In genomic region chr17:41906465-41907184, GRCh38 we compare ENCODE assay signal across 16 cellular contexts. TPM values are rescaled to one million over a fixed set of nuclear protein-coding genes. Genes with fewer than 3 reads are reported as not detected.
A peak's percentile ranks its signal among the peaks of the same experiment; 100 is the strongest.
DNase-seq lines count a peak whose midpoint lies in the region; ATAC-seq, FAIRE-seq and TF ChIP-seq lines count a peak whose summit lies in the region.
"Had no signal": no experiment of that assay in that cellular context is flagged by ENCODE, and none has a peak within 500 bp of the region (broad histone marks: within the 10 kb centered on the region; RNA-seq: fewer than 3 reads in every experiment).

No MANE protein-coding gene starts in this region.

- H3K4me1 Mint-ChIP-seq in nephron progenitor cell, result peaks cover 33% of the 10 kb centered on the region
- H3K4me1 Mint-ChIP-seq in CD4-positive, alpha-beta T cell (ENCODE audit: low read depth), result no peaks in the 10 kb centered on the region

- no peak overlapping the region for H3K4me2 ChIP-seq in K562 (ENCODE audit: insufficient read depth, low read length)

- H3K27ac Mint-ChIP-seq in nephron progenitor cell, result peak overlapping the region; percentile 95
- no peak overlapping the region for H3K27ac Mint-ChIP-seq in CD4-positive, alpha-beta T cell

- H3K36me3 ChIP-seq in left ventricle myocardium inferior (peaks cover 93% of the 10 kb centered on the region), K562 (ENCODE audit: control insufficient read depth, insufficient read depth, low read length) (peaks cover 97% of the 10 kb centered on the region), gastroesophageal sphincter (peaks cover 0 to 100% of the 10 kb centered on the region in 2 donors)

- CTCF ChIA-PET in K562 (lab: Yijun Ruan, JAX; ENCODE audit: low intra/inter-chr PET ratio), result no interaction called here
- CTCF ChIA-PET in CD4-positive, alpha-beta T cell (lab: Charles Lee), result no interaction called here

- peaks cover 3% of the 10 kb centered on the region for H3K9me1 ChIP-seq in K562 (ENCODE audit: control insufficient read depth, insufficient read depth, low read length)

- H3K9me3 Mint-ChIP-seq in nephron progenitor cell, result no peaks in the 10 kb centered on the region
- H3K9me3 Mint-ChIP-seq in CD4-positive, alpha-beta T cell, result no peaks in the 10 kb centered on the region

- H3K9me3 ChIP-seq in right cardiac atrium (ENCODE audit: control insufficient read depth, low read length), result no peaks in the 10 kb centered on the region
- no peaks in the 10 kb centered on the region for H3K9me3 ChIP-seq in left ventricle myocardium inferior (replicated peaks)
- H3K9me3 ChIP-seq in K562 (replicated peaks; ENCODE audit: control insufficient read depth, insufficient read depth, low read depth, low read length), result no peaks in the 10 kb centered on the region
- no peaks in the 10 kb centered on the region for H3K9me3 ChIP-seq in CD4-positive, alpha-beta T cell (ENCODE audit: control insufficient read depth, low read length)
- no peaks in the 10 kb centered on the region for H3K9me3 ChIP-seq in gastroesophageal sphincter
- H3K9me3 ChIP-seq: MG63 had no signal

- TF ChIP-seq POLR2A in K562 (conservative IDR thresholded peaks at IDR 0.05) (no peak), gastroesophageal sphincter (IDR thresholded peaks at IDR 0.05) (no peak)

- intact Hi-C loops in right cardiac atrium (cut with DNase I) (no loop called here), left ventricle myocardium inferior (cut with micrococcal nuclease) (no loop called here), K562 (cut with micrococcal nuclease) (no loop called here)
- intact Hi-C loops in CD4-positive, alpha-beta T cell (cut with DNase I, micrococcal nuclease), result no loop called here

- H3K79me2 ChIP-seq in K562 (ENCODE audit: control insufficient read depth, insufficient read depth, low read length), result no peaks in the 10 kb centered on the region; the same call in 2 of the 3 replicates

- no peak overlapping the region for H3K27ac ChIP-seq in right cardiac atrium (ENCODE audit: low read length)
- no peak overlapping the region for H3K27ac ChIP-seq in left ventricle myocardium inferior (replicated peaks)
- no peak overlapping the region for H3K27ac ChIP-seq in K562 (ENCODE audit: extremely low read depth, low read depth, low read length)
- H3K27ac ChIP-seq in CD4-positive, alpha-beta T cell (ENCODE audit: low read depth, low read length), result no peak overlapping the region
- H3K27ac ChIP-seq in gastroesophageal sphincter, result no peak overlapping the region

- no peaks in the 10 kb centered on the region for H3K27me3 ChIP-seq in right cardiac atrium (ENCODE audit: control insufficient read depth, insufficient read depth)
- H3K27me3 ChIP-seq in left ventricle myocardium inferior (ENCODE audit: low read depth), result no peaks in the 10 kb centered on the region
- no peaks in the 10 kb centered on the region for H3K27me3 ChIP-seq in K562 (ENCODE audit: control insufficient read depth in 2 of 2, insufficient read depth in 2 of 2, low read length in 2 of 2)
- H3K27me3 ChIP-seq in CD4-positive, alpha-beta T cell (ENCODE audit: control insufficient read depth, insufficient read depth, low read length), result no peaks in the 10 kb centered on the region
- no peaks in the 10 kb centered on the region for H3K27me3 ChIP-seq in gastroesophageal sphincter
- H3K27me3 ChIP-seq: hepatocyte, MG63 had no signal

- no TSS peak for BruUV-seq in K562 (replicated peaks; lab: Mats Ljungman, UMichigan)

- POLR2A ChIA-PET in K562 (lab: Yijun Ruan, JAX), result interaction anchor here (0.7 to 2.8 kb wide), 2 partner anchors 8 to 13 kb away, joined by 5 to 11 read pairs; no protein-coding TSS in a partner anchor
- POLR2A ChIA-PET in CD4-positive, alpha-beta T cell (lab: Charles Lee), result no interaction called here

- H3K9ac ChIP-seq in K562 (ENCODE audit: insufficient read depth in 1 of 2, low read depth in 2 of 2, low read length in 2 of 2), result no peak overlapping the region

- no peak for DNase-seq in right cardiac atrium
- no peak for DNase-seq in left ventricle myocardium inferior
- no peak for DNase-seq in K562 (ENCODE audit: extremely low read depth in 1 of 4, low spot score in 3 of 4)
- DNase-seq in nephron progenitor cell, result no peak
- no peak for DNase-seq in GM20000 (ENCODE audit: low spot score)
- DNase-seq in CD4-positive, alpha-beta T cell, result no peak
- no peak for DNase-seq in NCI-H1105 treated with DMSO at 0.1 percent for 48 hours (lab: John Stamatoyannopoulos, UW)
- DNase-seq: activated CD4-positive, alpha-beta T cell treated with anti-CD3 and anti-CD28 coated beads, Interleukin-2, amount 50 U/mL, for 1 hour; activated T-cell treated with anti-CD3 and anti-CD28 coated beads, Interleukin-2, amount 50 U/mL, for 1 hour; NCI-H2029 treated with DMSO at 0.1 percent for 48 hours; NCI-H748 treated with DMSO at 0.1 percent for 48 hours; SHP77; T-helper 9 cell had no signal

- in situ Hi-C loops in K562 (cut with MboI), result no loop called here

- FAIRE-seq in K562 (lab: Jason Lieb, UNC), result no peak

- TF ChIP-seq EP300 in K562 (IDR thresholded peaks at IDR 0.05; ENCODE audit: low read length) (no peak), gastroesophageal sphincter (IDR thresholded peaks at IDR 0.05) (no peak)

- H3K4me3 Mint-ChIP-seq in nephron progenitor cell, result no peak overlapping the region
- H3K4me3 Mint-ChIP-seq in CD4-positive, alpha-beta T cell, result no peak overlapping the region

- H2AFZ ChIP-seq in K562 (ENCODE audit: low read depth, low read length), result no peak overlapping the region
- H2AFZ ChIP-seq: hepatocyte had no signal

- TF ChIP-seq RAD21 in K562 (CRISPR knock-in tag; conservative IDR thresholded peaks at IDR 0.05 in 1 of 2, IDR thresholded peaks at IDR 0.05 in 1 of 2), result no peak

- ATAC-seq in right cardiac atrium, result peak; percentile 19 to 21
- ATAC-seq in K562, result no peak
- ATAC-seq in CD4-positive, alpha-beta T cell (ENCODE audit: poor library complexity), result no peak
- no peak for ATAC-seq in gastroesophageal sphincter

- H3K36me3 Mint-ChIP-seq in nephron progenitor cell (ENCODE audit: low read depth), result peaks cover 60% of the 10 kb centered on the region
- peaks cover 81% of the 10 kb centered on the region for H3K36me3 Mint-ChIP-seq in CD4-positive, alpha-beta T cell (ENCODE audit: low read depth)

- H4K20me1 ChIP-seq in K562 (replicated peaks; ENCODE audit: control insufficient read depth, insufficient read depth, low read length), result peaks cover 9% of the 10 kb centered on the region; the same call in 1 of the 2 replicates

- no peak overlapping the region for H3K4me3 ChIP-seq in right cardiac atrium (ENCODE audit: low read length)
- no peak overlapping the region for H3K4me3 ChIP-seq in left ventricle myocardium inferior
- no peak overlapping the region for H3K4me3 ChIP-seq in K562
- H3K4me3 ChIP-seq in gastroesophageal sphincter, result no peak overlapping the region
- H3K4me3 ChIP-seq: hepatocyte, MG63 had no signal

- no peak for TF ChIP-seq CTCF in left ventricle myocardium inferior (IDR thresholded peaks at IDR 0.05; ENCODE audit: borderline replicate concordance)
- no peak for TF ChIP-seq CTCF in K562 (IDR thresholded peaks at IDR 0.05 in 2 of 3, conservative IDR thresholded peaks at IDR 0.05 in 1 of 3; ENCODE audit: insufficient read depth in 2 of 3, low read depth in 1 of 3, low read length in 3 of 3)
- TF ChIP-seq CTCF in nephron progenitor cell (IDR thresholded peaks at IDR 0.05), result no peak
- no peak for TF ChIP-seq CTCF in GM20000 (IDR thresholded peaks at IDR 0.05; ENCODE audit: extremely low read depth, missing control alignments)
- TF ChIP-seq CTCF in CD4-positive, alpha-beta T cell (IDR thresholded peaks at IDR 0.05), result no peak
- TF ChIP-seq CTCF in gastroesophageal sphincter (IDR thresholded peaks at IDR 0.05), result no peak

- 81% methylated on average over 15 of the region's 15 CpGs for WGBS in right cardiac atrium
- 89% methylated on average over 15 of the region's 15 CpGs for WGBS in K562 (ENCODE audit: insufficient coverage, low coverage, missing lambda C conversion rate)
- WGBS in gastroesophageal sphincter (ENCODE audit: low coverage in 1 of 2), 2 donors, result 68 to 72% methylated on average over 4 to 11 of the region's 15 CpGs

- no peaks in the 10 kb centered on the region for H3K4me1 ChIP-seq in right cardiac atrium (ENCODE audit: control insufficient read depth, insufficient read depth, low read length)
- H3K4me1 ChIP-seq in left ventricle myocardium inferior, result no peaks in the 10 kb centered on the region
- no peaks in the 10 kb centered on the region; a peak in 1 of 5 replicates for H3K4me1 ChIP-seq in K562 (replicated peaks in 1 of 2; ENCODE audit: control insufficient read depth in 2 of 2, insufficient read depth in 2 of 2, low read length in 2 of 2)
- no peaks in the 10 kb centered on the region for H3K4me1 ChIP-seq in gastroesophageal sphincter

- H3K27me3 Mint-ChIP-seq in nephron progenitor cell (ENCODE audit: low read depth, poor library complexity), result peaks cover 4% of the 10 kb centered on the region
- H3K27me3 Mint-ChIP-seq in CD4-positive, alpha-beta T cell, result no peaks in the 10 kb centered on the region

RNA-seq across cellular contexts. Expression of gene ACLY, which starts 12.1 kb away (rescaled TPM):
- total RNA-seq in right cardiac atrium, result 10 to 100 TPM; 24.7 to 50.8 (median 38.4) TPM
- 23.0 TPM for polyA plus RNA-seq in right cardiac atrium
- total RNA-seq in left ventricle myocardium inferior, result 23.5 TPM
- total RNA-seq in K562 (2011; cell fraction: chromatin; rRNA removed; ENCODE audit: low replicate concordance), result 153 and 277 TPM in 2 replicates
- total RNA-seq in K562 (2011; cell fraction: nucleolus; rRNA removed), result 161 TPM in 2 replicates
- 163 and 174 TPM in 2 replicates for total RNA-seq in K562 (2011; cell fraction: nucleoplasm; rRNA removed)
- total RNA-seq in K562 (2014; rRNA removed), result 114 and 123 TPM in 2 replicates
- 112 and 125 TPM in 2 replicates for total RNA-seq in K562 (2014; rRNA removed; fragmentation: Illumina TruSeq; extraction: Trizol)
- total RNA-seq in K562 (2015; rRNA removed; fragmentation: Illumina TruSeq; extraction: Trizol), result 129 and 131 TPM in 2 replicates
- total RNA-seq in K562 (2021), result 261 and 280 TPM in 2 replicates
- 163 and 165 TPM in 2 replicates for polyA plus RNA-seq in K562 (2011; rRNA removed)
- polyA plus RNA-seq in K562 (2011; cell fraction: cytosol; rRNA removed), result 156 and 184 TPM in 2 replicates
- polyA plus RNA-seq in K562 (2011; cell fraction: nucleus; rRNA removed), result 114 and 149 TPM in 2 replicates
- polyA plus RNA-seq in K562 (2012), result 94.5 and 161 TPM in 2 replicates
- polyA plus RNA-seq in K562 (2014; fragmentation: Illumina TruSeq; extraction: Trizol), result 194 and 206 TPM in 2 replicates
- polyA plus RNA-seq in K562 (2014; fragmentation: Nextera tagmentation; extraction: Ambion mirVana), result 10 to 100 TPM; 42.9 to 58.5 TPM
- 120 and 129 TPM in 2 replicates for polyA plus RNA-seq in K562 (2014; rRNA removed)
- 244 and 312 TPM in 2 replicates for polyA minus RNA-seq in K562 (2011; rRNA and poly(A)+ RNA removed)
- polyA minus RNA-seq in K562 (2011; cell fraction: cytosol; rRNA and poly(A)+ RNA removed), result 258 TPM in 2 replicates
- 49.9 and 63.5 TPM in 2 replicates for polyA minus RNA-seq in K562 (2011; cell fraction: nucleus; rRNA and poly(A)+ RNA removed)
- total RNA-seq in CD4-positive, alpha-beta T cell, result 10 to 100 TPM; 25.9 to 28.3 TPM
- total RNA-seq in gastroesophageal sphincter, result 10 to 100 TPM; 40.8 to 84.0 (median 61.6) TPM

RNA-seq across cellular contexts. Expression of gene ODAD4, which starts 23.8 kb away (rescaled TPM):
- total RNA-seq in right cardiac atrium, result 1 to 10 TPM in 2 of 4 donors, under 1 TPM in 2; 0.71 to 2.0 (median 1.2) TPM
- 0.72 TPM for polyA plus RNA-seq in right cardiac atrium
- 1.3 TPM for total RNA-seq in left ventricle myocardium inferior
- 2.3 and 4.6 TPM in 2 replicates for total RNA-seq in K562 (2011; cell fraction: chromatin; rRNA removed; ENCODE audit: low replicate concordance)
- 0.67 and 2.2 TPM in 2 replicates for total RNA-seq in K562 (2011; cell fraction: nucleolus; rRNA removed)
- total RNA-seq in K562 (2011; cell fraction: nucleoplasm; rRNA removed), result 1.8 TPM in 2 replicates
- 0.09 and 0.24 TPM in 2 replicates for total RNA-seq in K562 (2014; rRNA removed)
- 0.70 and 0.98 TPM in 2 replicates for total RNA-seq in K562 (2014; rRNA removed; fragmentation: Illumina TruSeq; extraction: Trizol)
- total RNA-seq in K562 (2015; rRNA removed; fragmentation: Illumina TruSeq; extraction: Trizol), result 0.45 and 0.51 TPM in 2 replicates
- total RNA-seq in K562 (2021), result 0.11 and 0.75 TPM in 2 replicates
- polyA plus RNA-seq in K562 (2011; rRNA removed), result 0.05 and 0.35 TPM in 2 replicates
- 0.09 TPM in 2 replicates for polyA plus RNA-seq in K562 (2011; cell fraction: cytosol; rRNA removed)
- polyA plus RNA-seq in K562 (2011; cell fraction: nucleus; rRNA removed), result 0.32 and 0.44 TPM in 2 replicates
- polyA plus RNA-seq in K562 (2012), result 0.35 and 1.6 TPM in 2 replicates
- polyA plus RNA-seq in K562 (2014; fragmentation: Illumina TruSeq; extraction: Trizol), result 0.57 and 0.67 TPM in 2 replicates
- under 1 TPM; 0.30 to 0.81 TPM for polyA plus RNA-seq in K562 (2014; fragmentation: Nextera tagmentation; extraction: Ambion mirVana)
- polyA plus RNA-seq in K562 (2014; rRNA removed), result 0.22 and 0.49 TPM in 2 replicates
- polyA minus RNA-seq in K562 (2011; rRNA and poly(A)+ RNA removed), result 0.54 and 0.63 TPM in 2 replicates
- polyA minus RNA-seq in K562 (2011; cell fraction: cytosol; rRNA and poly(A)+ RNA removed), result not detected in 2 replicates
- 0.54 and 1.00 TPM in 2 replicates for polyA minus RNA-seq in K562 (2011; cell fraction: nucleus; rRNA and poly(A)+ RNA removed)
- 1 to 10 TPM; 2.2 to 2.7 TPM for total RNA-seq in CD4-positive, alpha-beta T cell
- total RNA-seq in gastroesophageal sphincter, result 1 to 10 TPM in 1 of 4 donors, under 1 TPM in 3; 0.19 to 2.2 (median 0.60) TPM

RNA-seq across cellular contexts. Expression of gene KLHL11, which starts 41.4 kb away (rescaled TPM):
- 1 to 10 TPM; 5.1 to 6.7 (median 5.5) TPM for total RNA-seq in right cardiac atrium
- 1.9 TPM for polyA plus RNA-seq in right cardiac atrium
- 3.5 TPM for total RNA-seq in left ventricle myocardium inferior
- total RNA-seq in K562 (2011; cell fraction: chromatin; rRNA removed; ENCODE audit: low replicate concordance), result 17.7 and 34.3 TPM in 2 replicates
- 11.2 and 16.2 TPM in 2 replicates for total RNA-seq in K562 (2011; cell fraction: nucleolus; rRNA removed)
- total RNA-seq in K562 (2011; cell fraction: nucleoplasm; rRNA removed), result 12.0 and 16.3 TPM in 2 replicates
- total RNA-seq in K562 (2014; rRNA removed), result 15.8 and 16.0 TPM in 2 replicates
- total RNA-seq in K562 (2014; rRNA removed; fragmentation: Illumina TruSeq; extraction: Trizol), result 14.8 and 17.4 TPM in 2 replicates
- total RNA-seq in K562 (2015; rRNA removed; fragmentation: Illumina TruSeq; extraction: Trizol), result 16.8 and 17.0 TPM in 2 replicates
- total RNA-seq in K562 (2021), result 12.4 and 13.8 TPM in 2 replicates
- polyA plus RNA-seq in K562 (2011; rRNA removed), result 6.1 and 10.3 TPM in 2 replicates
- 4.1 and 5.8 TPM in 2 replicates for polyA plus RNA-seq in K562 (2011; cell fraction: cytosol; rRNA removed)
- 2.9 and 3.2 TPM in 2 replicates for polyA plus RNA-seq in K562 (2011; cell fraction: nucleus; rRNA removed)
- polyA plus RNA-seq in K562 (2012), result 1.4 TPM in 2 replicates
- polyA plus RNA-seq in K562 (2014; fragmentation: Illumina TruSeq; extraction: Trizol), result 3.0 and 3.5 TPM in 2 replicates
- under 1 TPM; 0.20 to 0.28 TPM for polyA plus RNA-seq in K562 (2014; fragmentation: Nextera tagmentation; extraction: Ambion mirVana)
- 5.0 and 5.2 TPM in 2 replicates for polyA plus RNA-seq in K562 (2014; rRNA removed)
- 35.7 and 66.8 TPM in 2 replicates for polyA minus RNA-seq in K562 (2011; rRNA and poly(A)+ RNA removed)
- 9.8 and 21.5 TPM in 2 replicates for polyA minus RNA-seq in K562 (2011; cell fraction: cytosol; rRNA and poly(A)+ RNA removed)
- polyA minus RNA-seq in K562 (2011; cell fraction: nucleus; rRNA and poly(A)+ RNA removed), result 4.6 and 6.0 TPM in 2 replicates
- 10 to 100 TPM; 32.9 to 34.0 TPM for total RNA-seq in CD4-positive, alpha-beta T cell
- total RNA-seq in gastroesophageal sphincter, result 10 to 100 TPM; 17.5 to 32.7 (median 22.7) TPM

RNA-seq across cellular contexts. Expression of gene CNP, which starts 60.0 kb away (rescaled TPM):
- total RNA-seq in right cardiac atrium, result 10 to 100 TPM; 37.1 to 41.1 (median 39.2) TPM
- 32.1 TPM for polyA plus RNA-seq in right cardiac atrium
- 24.9 TPM for total RNA-seq in left ventricle myocardium inferior
- total RNA-seq in K562 (2011; cell fraction: chromatin; rRNA removed; ENCODE audit: low replicate concordance), result 33.1 and 94.9 TPM in 2 replicates
- 31.3 and 42.9 TPM in 2 replicates for total RNA-seq in K562 (2011; cell fraction: nucleolus; rRNA removed)
- total RNA-seq in K562 (2011; cell fraction: nucleoplasm; rRNA removed), result 37.7 and 39.6 TPM in 2 replicates
- 45.4 and 45.8 TPM in 2 replicates for total RNA-seq in K562 (2014; rRNA removed)
- 15.9 and 18.6 TPM in 2 replicates for total RNA-seq in K562 (2014; rRNA removed; fragmentation: Illumina TruSeq; extraction: Trizol)
- 31.8 and 32.1 TPM in 2 replicates for total RNA-seq in K562 (2015; rRNA removed; fragmentation: Illumina TruSeq; extraction: Trizol)
- total RNA-seq in K562 (2021), result 49.4 and 52.0 TPM in 2 replicates
- 15.5 and 20.7 TPM in 2 replicates for polyA plus RNA-seq in K562 (2011; rRNA removed)
- polyA plus RNA-seq in K562 (2011; cell fraction: cytosol; rRNA removed), result 11.4 and 24.5 TPM in 2 replicates
- 10.2 and 21.9 TPM in 2 replicates for polyA plus RNA-seq in K562 (2011; cell fraction: nucleus; rRNA removed)
- polyA plus RNA-seq in K562 (2012), result 30.0 and 34.8 TPM in 2 replicates
- polyA plus RNA-seq in K562 (2014; fragmentation: Illumina TruSeq; extraction: Trizol), result 33.2 and 37.5 TPM in 2 replicates
- polyA plus RNA-seq in K562 (2014; fragmentation: Nextera tagmentation; extraction: Ambion mirVana), result 1 to 10 TPM; 1.7 to 3.8 TPM
- polyA plus RNA-seq in K562 (2014; rRNA removed), result 29.1 and 30.2 TPM in 2 replicates
- polyA minus RNA-seq in K562 (2011; rRNA and poly(A)+ RNA removed), result 19.5 and 44.8 TPM in 2 replicates
- polyA minus RNA-seq in K562 (2011; cell fraction: cytosol; rRNA and poly(A)+ RNA removed), result 36.4 and 44.8 TPM in 2 replicates
- 11.0 and 11.9 TPM in 2 replicates for polyA minus RNA-seq in K562 (2011; cell fraction: nucleus; rRNA and poly(A)+ RNA removed)
- 10 to 100 TPM; 19.2 to 23.4 TPM for total RNA-seq in CD4-positive, alpha-beta T cell
- total RNA-seq in gastroesophageal sphincter, result 10 to 100 TPM; 56.7 to 97.9 (median 64.7) TPM

Comparison
In these comparisons a context has a peak if more than half of its experiments do, and no peak if none do; other contexts are left out.
1. ATAC-seq: peak in right cardiac atrium (2 of 2); none in K562 (single experiment), CD4-positive, alpha-beta T cell (single experiment) and gastroesophageal sphincter (single experiment).